7 cellular contexts compared by ENCODE assay signal in genomic region chr12:121583334-121583661, GRCh38. TPM values are rescaled to one million over a fixed set of nuclear protein-coding genes. Genes with fewer than 3 reads are reported as not detected.
DNase-seq lines count a peak whose midpoint lies in the region; ATAC-seq and TF ChIP-seq lines count a peak whose summit lies in the region.
"Not testable (repeated sequence)": the region's sequence is repeated elsewhere in the genome, so short reads cannot be mapped to it uniquely, and the experiment has no call there.

No MANE protein-coding gene starts in this region.

- POLR2A ChIA-PET in CD8-positive, alpha-beta memory T cell (lab: Charles Lee) = interaction anchor here (1.1 kb wide), 1 partner anchor 43 kb away, joined by 5 read pairs; the partner anchor contains the start of gene ORAI1

- TF ChIP-seq POLR2A in gastrocnemius medialis (IDR thresholded peaks at IDR 0.05) = not testable (repeated sequence)

- H3K4me1 Mint-ChIP-seq in CD8-positive, alpha-beta memory T cell = peaks cover 36 to 53% (median 42%) of the 10 kb centered on the region in 3 donors
- peaks cover 25% of the 10 kb centered on the region for H3K4me1 Mint-ChIP-seq in T-helper 17 cell
- H3K4me1 Mint-ChIP-seq in central memory CD8-positive, alpha-beta T cell = peaks cover 29% of the 10 kb centered on the region
- H3K4me1 Mint-ChIP-seq in natural killer cell = peaks cover 33 to 39% of the 10 kb centered on the region in 2 donors

- H3K4me1 ChIP-seq in CD8-positive, alpha-beta memory T cell (ENCODE audit: insufficient read depth, low read length) = peaks cover 31% of the 10 kb centered on the region
- H3K4me1 ChIP-seq in HUES6 (ENCODE audit: control insufficient read depth, insufficient read depth, low read length) = peaks cover 24% of the 10 kb centered on the region
- peaks cover 19% of the 10 kb centered on the region for H3K4me1 ChIP-seq in iPS-18a (ENCODE audit: control insufficient read depth, low read depth, low read length)
- peaks cover 20 to 24% of the 10 kb centered on the region in 2 donors for H3K4me1 ChIP-seq in gastrocnemius medialis

- H3K36me3 ChIP-seq in CD8-positive, alpha-beta memory T cell (ENCODE audit: insufficient read depth, low read length); HUES6 (ENCODE audit: control insufficient read depth, insufficient read depth, low read length); iPS-18a (ENCODE audit: control insufficient read depth, low read depth, low read length); gastrocnemius medialis: not testable (repeated sequence)

- H3K9ac ChIP-seq in HUES6 (ENCODE audit: low read length) (peak overlapping the region; percentile 76), iPS-18a (ENCODE audit: low read length) (peak overlapping the region; percentile 91)

- peak overlapping the region in 1 of 7 donors; percentile 56 for H3K4me3 Mint-ChIP-seq in CD8-positive, alpha-beta memory T cell
- peak overlapping the region; percentile 3 for H3K4me3 Mint-ChIP-seq in T-helper 17 cell
- H3K4me3 Mint-ChIP-seq in central memory CD8-positive, alpha-beta T cell = peak overlapping the region; percentile 2
- H3K4me3 Mint-ChIP-seq in natural killer cell = not testable (repeated sequence)

- not testable (repeated sequence) for H3K27ac ChIP-seq in CD8-positive, alpha-beta memory T cell (ENCODE audit: low read depth, low read length)
- peak overlapping the region; percentile 85 for H3K27ac ChIP-seq in HUES6 (ENCODE audit: low read depth, low read length)
- peak overlapping the region; percentile 3 for H3K27ac ChIP-seq in iPS-18a (ENCODE audit: low read length)
- peak overlapping the region; percentile 91 to 96 (median 94) for H3K27ac ChIP-seq in gastrocnemius medialis

- TF ChIP-seq CTCF in natural killer cell (IDR thresholded peaks at IDR 0.05); gastrocnemius medialis (IDR thresholded peaks at IDR 0.05 in 4 of 5, conservative IDR thresholded peaks at IDR 0.05 in 1 of 5): not testable (repeated sequence)

- not testable (repeated sequence) for DNase-seq in CD8-positive, alpha-beta memory T cell; T-helper 17 cell; central memory CD8-positive, alpha-beta T cell (ENCODE audit: low spot score in 2 of 2); natural killer cell; gastrocnemius medialis

- CTCF ChIA-PET in CD8-positive, alpha-beta memory T cell (lab: Charles Lee) = interaction anchor here (0.8 to 9.0 kb wide), 4 partner anchors 21 to 89 kb away, joined by 3 to 69 read pairs (median 5); partner anchors contain the start of gene ORAI1

- H3K27ac Mint-ChIP-seq in CD8-positive, alpha-beta memory T cell = peak overlapping the region in 6 of 8 donors; percentile 65 to 99 (median 88)
- H3K27ac Mint-ChIP-seq in T-helper 17 cell = peak overlapping the region; percentile 98
- peak overlapping the region; percentile 99 for H3K27ac Mint-ChIP-seq in central memory CD8-positive, alpha-beta T cell (ENCODE audit: low read depth)
- H3K27ac Mint-ChIP-seq in natural killer cell = peak overlapping the region; percentile 93 to 98

- H3K27me3 ChIP-seq in CD8-positive, alpha-beta memory T cell (ENCODE audit: insufficient read depth, low read length, poor library complexity, severe bottlenecking); HUES6 (ENCODE audit: control insufficient read depth, insufficient read depth, low read length); iPS-18a (ENCODE audit: control insufficient read depth, insufficient read depth, low read length); gastrocnemius medialis: not testable (repeated sequence)

- H3K9me3 Mint-ChIP-seq in CD8-positive, alpha-beta memory T cell; central memory CD8-positive, alpha-beta T cell; natural killer cell: not testable (repeated sequence)

- H3K36me3 Mint-ChIP-seq in CD8-positive, alpha-beta memory T cell; T-helper 17 cell (ENCODE audit: low read depth); natural killer cell: not testable (repeated sequence)
- H3K36me3 Mint-ChIP-seq in central memory CD8-positive, alpha-beta T cell (ENCODE audit: insufficient read depth) = peaks cover 14% of the 10 kb centered on the region

- not testable (repeated sequence) for H3K4me3 ChIP-seq in CD8-positive, alpha-beta memory T cell (ENCODE audit: low read length); gastrocnemius medialis
- H3K4me3 ChIP-seq in HUES6 (ENCODE audit: low read depth, low read length) (peak overlapping the region; percentile 73), iPS-18a (ENCODE audit: low read length) (peak overlapping the region; percentile 72)

- not testable (repeated sequence) for ATAC-seq in T-helper 17 cell; central memory CD8-positive, alpha-beta T cell (replicated peaks; ENCODE audit: extremely low read depth, poor library complexity, severe bottlenecking); natural killer cell; gastrocnemius medialis

- H3K27me3 Mint-ChIP-seq in CD8-positive, alpha-beta memory T cell; T-helper 17 cell; central memory CD8-positive, alpha-beta T cell; natural killer cell (ENCODE audit: low read depth in 2 of 2): not testable (repeated sequence)

- H3K9me3 ChIP-seq in CD8-positive, alpha-beta memory T cell (ENCODE audit: low read length); HUES6 (ENCODE audit: control insufficient read depth, insufficient read depth, low read depth, low read length); T-helper 17 cell (ENCODE audit: control insufficient read depth, low read length, poor library complexity, severe bottlenecking); iPS-18a (ENCODE audit: control insufficient read depth, low read depth, low read length); gastrocnemius medialis: not testable (repeated sequence)

- intact Hi-C loops in natural killer cell (cut with micrococcal nuclease) = loop anchor here (5.0 kb wide), 1 partner anchor 39 kb away; no protein-coding TSS in a partner anchor
- intact Hi-C loops in gastrocnemius medialis (cut with DNase I; ENCODE audit: low total_unique reads) = loop anchor here (5.0 kb wide), 1 partner anchor 46 kb away; no protein-coding TSS in a partner anchor

- in situ Hi-C loops in gastrocnemius medialis (cut with MboI; ENCODE audit: low sequenced_read_pairs in 4 of 4) = not testable (repeated sequence)

RNA-seq across cellular contexts. Expression of gene KDM2B, which starts 2.5 kb away (rescaled TPM):
- total RNA-seq in CD8-positive, alpha-beta memory T cell = 10 to 100 TPM; 63.2 to 64.0 TPM
- 18.3 TPM for polyA plus RNA-seq in CD8-positive, alpha-beta memory T cell
- 10 to 100 TPM; 87.6 to 94.0 TPM for total RNA-seq in T-helper 17 cell
- 100 to 1,000 TPM in 1 of 3 donors, 10 to 100 TPM in 2; 97.3 to 106 (median 98.1) TPM for total RNA-seq in natural killer cell
- 1 to 10 TPM; 4.8 to 9.4 (median 8.3) TPM for total RNA-seq in gastrocnemius medialis

RNA-seq across cellular contexts. Expression of gene ORAI1, which starts 43.0 kb away (rescaled TPM):
- 10 to 100 TPM; 61.9 to 64.7 TPM for total RNA-seq in CD8-positive, alpha-beta memory T cell
- 237 TPM for polyA plus RNA-seq in CD8-positive, alpha-beta memory T cell
- total RNA-seq in T-helper 17 cell (10 to 100 TPM; 51.3 to 52.0 TPM), natural killer cell (10 to 100 TPM; 64.6 to 74.1 (median 70.8) TPM), gastrocnemius medialis (10 to 100 TPM in 3 of 4 donors, 1 to 10 TPM in 1; 9.9 to 29.0 (median 16.4) TPM)

Comparison
In these comparisons a context has a peak if more than half of its experiments do, and no peak if none do; other contexts are left out.
1. RNA of gene KDM2B, which starts 2.5 kb away (total RNA-seq): 97.3 to 106 TPM in natural killer cell, 87.6 to 94.0 TPM in T-helper 17 cell and 63.2 to 64.0 TPM in CD8-positive, alpha-beta memory T cell; 4.8 to 9.4 TPM in gastrocnemius medialis; every median in the first group is over 4 times any median in the second.
2. Peak in every context shown above with its lines, with median percentiles within 50 percentile points of each other: H3K27ac Mint-ChIP-seq.